ENCODE assay signal across 2 cellular contexts in genomic region chr12:96033549-96034389, GRCh38.
TF ChIP-seq lines count a peak whose summit lies in the region.

No MANE protein-coding gene starts in this region.

TF ChIP-seq in K562, 482 proteins besides CTCF, POLR2A, EP300 and RAD21:
- TF ChIP-seq ARID1B (IDR thresholded peaks at IDR 0.05) (no peak), ZNF274 (IDR thresholded peaks at IDR 0.05; ENCODE audit: borderline replicate concordance, low read depth, low read length) (no peak), TCF7L2 (IDR thresholded peaks at IDR 0.05; ENCODE audit: low read depth, low read length) (no peak), ZNF324 (CRISPR knock-in tag; IDR thresholded peaks at IDR 0.05) (no peak), ELF4 (CRISPR knock-in tag; IDR thresholded peaks at IDR 0.05) (no peak), GABPB1 (CRISPR knock-in tag; IDR thresholded peaks at IDR 0.05) (no peak), RBM25 (IDR thresholded peaks at IDR 0.05; ENCODE audit: low read depth, low read length, severe bottlenecking) (no peak), ZNF224 (CRISPR knock-in tag; IDR thresholded peaks at IDR 0.05) (no peak), BRF2 (IDR thresholded peaks at IDR 0.05; ENCODE audit: borderline replicate concordance, insufficient read depth, insufficient read length) (no peak), ZNF609 (CRISPR knock-in tag; IDR thresholded peaks at IDR 0.05; ENCODE audit: borderline replicate concordance) (no peak), ZBTB7A (IDR thresholded peaks at IDR 0.05; ENCODE audit: borderline replicate concordance, control insufficient read depth, low read depth, low read length) (no peak)
TF ChIP-seq in K562: peak in this region for 0.

TF ChIP-seq in HepG2, 621 proteins besides CTCF, POLR2A, EP300 and RAD21:
- TF ChIP-seq PAWR (CRISPR knock-in tag; IDR thresholded peaks at IDR 0.05; ENCODE audit: borderline replicate concordance): no peak
- no peak for TF ChIP-seq RFXAP (CRISPR knock-in tag; IDR thresholded peaks at IDR 0.05; ENCODE audit: borderline replicate concordance)
- TF ChIP-seq NR2F2 (IDR thresholded peaks at IDR 0.05; ENCODE audit: borderline replicate concordance, low read depth): no peak
- no peak for TF ChIP-seq ZNF20 (CRISPR knock-in tag; IDR thresholded peaks at IDR 0.05)
- TF ChIP-seq ZBTB49 (CRISPR knock-in tag; IDR thresholded peaks at IDR 0.05; ENCODE audit: borderline replicate concordance): no peak
- no peak for TF ChIP-seq ARNT2 (CRISPR knock-in tag; IDR thresholded peaks at IDR 0.05; ENCODE audit: low read depth)
- TF ChIP-seq ZNF784 (CRISPR knock-in tag; IDR thresholded peaks at IDR 0.05; ENCODE audit: borderline replicate concordance): no peak
